ENCODE assay signal across 29 cellular contexts in genomic region chr11:103539166-103539565, GRCh38.
"Had no signal": no experiment of that assay in that cellular context is flagged by ENCODE, and none has a peak within 500 bp of the region (broad histone marks: within the 10 kb centered on the region; RNA-seq: fewer than 3 reads in every experiment).

No MANE protein-coding gene starts in this region.

- H3K9me3 ChIP-seq: colonic mucosa, esophagus muscularis mucosa, esophagus squamous epithelium, gastrocnemius medialis, gastroesophageal sphincter had no signal

- H3K27me3 ChIP-seq: colonic mucosa, dorsolateral prefrontal cortex, esophagus muscularis mucosa, esophagus squamous epithelium, foreskin keratinocyte, gastrocnemius medialis, gastroesophageal sphincter, heart left ventricle, heart right ventricle had no signal

- H3K4me1 ChIP-seq: colonic mucosa, foreskin keratinocyte, gastroesophageal sphincter had no signal

- H3K4me3 Mint-ChIP-seq: dendritic cell treated with granulocyte-macrophage colony-stimulating factor and Interleukin-4, amounts not matched to agents 40 ng/mL and 50 ng/mL, for 4 days; effector memory CD8-positive, alpha-beta T cell; endodermal cell had no signal

- DNase-seq: colonic mucosa; cortex of kidney; dermis blood vessel endothelial cell; dorsolateral prefrontal cortex; effector CD4-positive, alpha-beta T cell; effector CD8-positive, alpha-beta T cell; effector memory CD4-positive, alpha-beta T cell; effector memory CD8-positive, alpha-beta T cell; endodermal cell; erythroblast; esophagus squamous epithelium; foreskin fibroblast; foreskin keratinocyte; foreskin melanocyte; gastrocnemius medialis; glutamatergic neuron; head of caudate nucleus; heart left ventricle; heart right ventricle had no signal

- H3K27me3 Mint-ChIP-seq: dendritic cell treated with granulocyte-macrophage colony-stimulating factor and Interleukin-4, amounts not matched to agents 40 ng/mL and 50 ng/mL, for 4 days; effector memory CD8-positive, alpha-beta T cell had no signal

- H3K27ac Mint-ChIP-seq: dendritic cell treated with granulocyte-macrophage colony-stimulating factor and Interleukin-4, amounts not matched to agents 40 ng/mL and 50 ng/mL, for 4 days; effector memory CD8-positive, alpha-beta T cell; endodermal cell had no signal

- FAIRE-seq: colon, endometrium, endothelial cell of umbilical vein, frontal cortex had no signal

- H3K4me3 ChIP-seq: colonic mucosa, coronary artery, dorsolateral prefrontal cortex, esophagus muscularis mucosa, esophagus squamous epithelium, gastrocnemius medialis, gastroesophageal sphincter, heart left ventricle, heart right ventricle had no signal

- H3K9me3 Mint-ChIP-seq: dendritic cell treated with granulocyte-macrophage colony-stimulating factor and Interleukin-4, amounts not matched to agents 40 ng/mL and 50 ng/mL, for 4 days had no signal

- ATAC-seq: effector memory CD8-positive, alpha-beta T cell; esophagus mucosa; foreskin keratinocyte; gastrocnemius medialis; gastroesophageal sphincter; heart left ventricle; heart right ventricle had no signal

- H3K36me3 ChIP-seq: colonic mucosa, esophagus muscularis mucosa, esophagus squamous epithelium, gastrocnemius medialis, gastroesophageal sphincter, heart left ventricle, heart right ventricle had no signal

- H3K27ac ChIP-seq: colonic mucosa, coronary artery, dorsolateral prefrontal cortex, epithelial cell of prostate, esophagus muscularis mucosa, esophagus squamous epithelium, foreskin keratinocyte, gastrocnemius medialis, gastroesophageal sphincter, heart left ventricle, heart right ventricle had no signal
